ENCODE assay signal across 19 cellular contexts in genomic region chr1:36585760-36586072, GRCh38.
DNase-seq lines count a peak whose midpoint lies in the region; ATAC-seq, FAIRE-seq and TF ChIP-seq lines count a peak whose summit lies in the region.
"Had no signal": no experiment of that assay in that cellular context is flagged by ENCODE, and none has a peak within 500 bp of the region (broad histone marks: within the 10 kb centered on the region; RNA-seq: fewer than 3 reads in every experiment).

No MANE protein-coding gene starts in this region.

- H3K4me2 ChIP-seq in PC-3 (ENCODE audit: low read length): no peak overlapping the region
- no peak overlapping the region for H3K4me2 ChIP-seq in keratinocyte (ENCODE audit: control insufficient read depth, extremely low read depth, insufficient read depth, low read depth, low read length)

- H3K4me1 ChIP-seq in ES-I3 (ENCODE audit: insufficient read depth, low read length) (peaks cover 49% of the 10 kb centered on the region), PC-3 (ENCODE audit: insufficient read depth, low read length) (no peaks in the 10 kb centered on the region), keratinocyte (ENCODE audit: control insufficient read depth, extremely low read depth, insufficient read depth, low read length) (peaks cover 13% of the 10 kb centered on the region), gastrocnemius medialis (no peaks in the 10 kb centered on the region)
- H3K4me1 ChIP-seq: colonic mucosa, spleen, vagina had no signal

- H3K36me3 ChIP-seq in ES-I3 (ENCODE audit: insufficient read depth, low read length) (no peaks in the 10 kb centered on the region), PC-3 (ENCODE audit: low read depth, low read length) (no peaks in the 10 kb centered on the region), keratinocyte (ENCODE audit: control insufficient read depth in 2 of 2, extremely low read depth in 1 of 2, insufficient read depth in 2 of 2, low read length in 2 of 2) (no peaks in the 10 kb centered on the region), gastrocnemius medialis (no peaks in the 10 kb centered on the region)
- H3K36me3 ChIP-seq: colonic mucosa, neutrophil, spleen, vagina had no signal

- H3K9me3 ChIP-seq in ES-I3 (ENCODE audit: control insufficient read depth, insufficient read depth, low read length) (no peaks in the 10 kb centered on the region), PC-3 (ENCODE audit: low read length) (no peaks in the 10 kb centered on the region), keratinocyte (ENCODE audit: control insufficient read depth, low read depth, low read length) (no peaks in the 10 kb centered on the region), gastrocnemius medialis (no peaks in the 10 kb centered on the region)
- H3K9me3 ChIP-seq: colonic mucosa, neutrophil, spleen, vagina had no signal

- peak overlapping the region; percentile 7; the same call in 1 of the 2 replicates for H3K9ac ChIP-seq in ES-I3 (ENCODE audit: low read depth, low read length)
- no peak overlapping the region for H3K9ac ChIP-seq in PC-3 (ENCODE audit: low read length)
- H3K9ac ChIP-seq in keratinocyte (ENCODE audit: control insufficient read depth, extremely low read depth, insufficient read depth, low read length): no peak overlapping the region

- no peak overlapping the region for H3K4me3 ChIP-seq in PC-3 (ENCODE audit: low read length)
- H3K4me3 ChIP-seq in keratinocyte (ENCODE audit: control insufficient read depth in 2 of 3, extremely low read depth in 1 of 3, insufficient read depth in 2 of 3, low read depth in 1 of 3, low read length in 3 of 3): no peak overlapping the region
- H3K4me3 ChIP-seq in gastrocnemius medialis: no peak overlapping the region
- H3K4me3 ChIP-seq: colonic mucosa, spleen, vagina had no signal

- no peaks in the 10 kb centered on the region for H3K9me1 ChIP-seq in keratinocyte (ENCODE audit: control insufficient read depth, extremely low read depth, insufficient read depth, low read length)

- POLR2A ChIA-PET in PC-3 (lab: Charles Lee; ENCODE audit: unreplicated experiment): no interaction called here

- H4K20me1 ChIP-seq in PC-3 (ENCODE audit: low read length): no peaks in the 10 kb centered on the region
- no peaks in the 10 kb centered on the region for H4K20me1 ChIP-seq in keratinocyte (ENCODE audit: control insufficient read depth, extremely low read depth, insufficient read depth, low read length)

- DNase-seq in NCI-H146 (lab: John Stamatoyannopoulos, UW): peak; percentile 15
- peak; percentile 4 for DNase-seq in PC-3
- peak; percentile 68 for DNase-seq in keratinocyte (ENCODE audit: low read depth, low spot score)
- no peak for DNase-seq in gastrocnemius medialis
- DNase-seq: activated CD4-positive, alpha-beta memory T cell treated with anti-CD3 and anti-CD28 coated beads for 36 hours; colonic mucosa; foreskin melanocyte; left colon; NCI-H226; spleen; stimulated activated CD8-positive, alpha-beta memory T cell treated with anti-CD3 and anti-CD28 coated beads, Interleukin-4, amount 100 ng/mL, for 48 hours; substantia nigra had no signal

- H2AFZ ChIP-seq in PC-3 (ENCODE audit: low read length): no peak overlapping the region
- H2AFZ ChIP-seq in keratinocyte (ENCODE audit: control insufficient read depth, low read length): no peak overlapping the region

- H3K9me2 ChIP-seq in PC-3 (replicated peaks; ENCODE audit: low read length): no peaks in the 10 kb centered on the region

- dilution Hi-C loops in keratinocyte (cut with MboI; ENCODE audit: extremely low pct_ligation_motif_present, low sequenced_read_pairs): no loop called here

- H3K79me2 ChIP-seq in PC-3 (ENCODE audit: low read length) (no peaks in the 10 kb centered on the region), keratinocyte (ENCODE audit: control insufficient read depth, insufficient read depth, low read length) (no peaks in the 10 kb centered on the region)

- TF ChIP-seq CTCF in PC-3 (conservative IDR thresholded peaks at IDR 0.05; ENCODE audit: low read depth, low read length): no peak
- TF ChIP-seq CTCF in keratinocyte (optimal IDR thresholded peaks at IDR 0.05 in 1 of 3, IDR thresholded peaks at IDR 0.05 in 1 of 3, conservative IDR thresholded peaks at IDR 0.05 in 1 of 3; ENCODE audit: extremely low read depth in 1 of 3, insufficient read depth in 2 of 3, low read length in 3 of 3): no peak
- no peak for TF ChIP-seq CTCF in gastrocnemius medialis (IDR thresholded peaks at IDR 0.05 in 4 of 5, conservative IDR thresholded peaks at IDR 0.05 in 1 of 5)

- CTCF ChIA-PET in PC-3 (lab: Charles Lee): no interaction called here

- peak; percentile 92 for FAIRE-seq in keratinocyte (lab: Jason Lieb, UNC)
- FAIRE-seq: HepG2 had no signal

- H3K27me3 ChIP-seq in PC-3 (ENCODE audit: low read length) (peaks cover 60% of the 10 kb centered on the region), keratinocyte (ENCODE audit: control insufficient read depth, extremely low read depth, insufficient read depth, low read length) (peaks cover 6% of the 10 kb centered on the region), gastrocnemius medialis (peaks cover 25 to 53% (median 44%) of the 10 kb centered on the region in 3 donors)
- H3K27me3 ChIP-seq: colonic mucosa, vagina had no signal

- intact Hi-C loops in PC-3 (cut with micrococcal nuclease): no loop called here
- intact Hi-C loops in gastrocnemius medialis (cut with DNase I; ENCODE audit: low total_unique reads): no loop called here

- no peak for TF ChIP-seq POLR2A in gastrocnemius medialis (IDR thresholded peaks at IDR 0.05)

- H3K27ac ChIP-seq in PC-3 (ENCODE audit: low read length) (no peak overlapping the region), keratinocyte (ENCODE audit: control insufficient read depth, insufficient read depth, low read length) (no peak overlapping the region), gastrocnemius medialis (no peak overlapping the region)
- H3K27ac ChIP-seq: colonic mucosa, neutrophil, spleen, vagina, VCaP had no signal

- ATAC-seq in PC-3 (no peak), gastrocnemius medialis (no peak), HG03432 (IDR thresholded peaks at IDR 0.05; ENCODE audit: unreplicated experiment) (no peak), GM18858 (IDR thresholded peaks at IDR 0.05; ENCODE audit: unreplicated experiment) (no peak)
- ATAC-seq: HepG2, left colon had no signal

- in situ Hi-C loops in gastrocnemius medialis (cut with MboI; ENCODE audit: low sequenced_read_pairs in 4 of 4): no loop called here

- no TSS peak for BruUV-seq in PC-3 (replicated peaks; lab: Mats Ljungman, UMichigan)

- H3F3A ChIP-seq in PC-3 (ENCODE audit: low read length, unreplicated experiment): no peaks in the 10 kb centered on the region

Comparison
In these comparisons a context has a peak if more than half of its experiments do, and no peak if none do; other contexts are left out.
1. DNase-seq: peak in NCI-H146 (single experiment), PC-3 (single experiment) and keratinocyte (single experiment); none in gastrocnemius medialis (0 of 2).